In the genomic region with DNA sequence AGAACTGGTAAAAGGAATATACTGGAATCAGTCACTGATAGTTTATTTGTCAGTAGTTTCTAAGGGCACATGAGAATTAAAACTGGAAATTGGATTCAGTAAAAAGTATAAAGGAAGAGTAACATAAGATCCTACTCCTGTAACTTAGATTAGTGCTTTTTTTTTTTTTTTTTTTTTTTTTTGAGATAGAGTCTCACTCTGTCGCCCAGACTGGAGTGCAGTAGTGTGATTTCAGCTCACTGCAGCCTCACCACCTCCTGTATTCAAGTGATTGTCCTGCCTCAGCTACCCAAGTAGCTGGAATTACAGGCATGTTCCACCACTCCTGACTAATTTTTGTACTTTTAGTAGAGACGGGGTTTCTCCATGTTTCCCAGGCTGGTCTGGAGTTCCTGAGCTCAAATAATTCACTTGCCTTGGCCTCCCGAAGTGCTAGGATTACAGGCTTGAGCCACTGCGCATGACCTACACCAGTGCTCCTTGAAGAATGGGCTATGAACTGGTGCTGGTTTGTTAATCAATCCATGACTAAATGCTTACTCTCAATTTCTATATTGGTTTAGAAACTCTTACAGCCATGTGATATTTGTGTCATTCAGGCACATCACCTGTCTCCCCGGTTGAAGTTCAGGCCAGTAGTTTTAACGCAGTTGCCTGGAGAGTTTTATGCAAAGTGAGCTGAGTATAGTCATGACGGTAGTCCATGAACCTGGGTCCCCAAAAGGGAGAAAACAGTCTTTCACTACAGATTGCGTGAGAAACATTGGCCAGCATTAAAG, we compare ENCODE assay signal across 14 cellular contexts.
DNase-seq lines count a peak whose midpoint lies in the region; ATAC-seq, FAIRE-seq and TF ChIP-seq lines count a peak whose summit lies in the region.
"Had no signal": no experiment of that assay in that cellular context is flagged by ENCODE, and none has a peak within 500 bp of the region (broad histone marks: within the 10 kb centered on the region; RNA-seq: fewer than 3 reads in every experiment).

No MANE protein-coding gene starts in this region.

- 96% methylated on average over 8 of the region's 8 CpGs for WGBS in HepG2 (ENCODE audit: low lambda C conversion rate)

- peaks cover 17% of the 10 kb centered on the region for H3K79me2 ChIP-seq in HepG2 (ENCODE audit: insufficient read depth, low read length)

- BruUV-seq in HepG2 (replicated peaks; lab: Mats Ljungman, UMichigan): no TSS peak

- H3K4me3 ChIP-seq in GM08714 (ENCODE audit: low read length): peak overlapping the region; percentile 49; the same call in 1 of the 2 replicates
- H3K4me3 ChIP-seq in HepG2 (replicated peaks in 1 of 3; ENCODE audit: insufficient read depth in 1 of 3, low read depth in 2 of 3, low read length in 3 of 3): no peak overlapping the region
- H3K4me3 ChIP-seq: BLaER1, HAP-1, heart right ventricle, uterus had no signal

- no peaks in the 10 kb centered on the region for H3K9me3 ChIP-seq in HepG2 (ENCODE audit: low read length)
- H3K9me3 ChIP-seq: BLaER1, HAP-1, heart right ventricle, uterus had no signal

- POLR2A ChIA-PET in HepG2 (lab: Yijun Ruan, JAX): no interaction called here

- TF ChIP-seq POLR2A in GM19193 (IDR thresholded peaks at IDR 0.05; ENCODE audit: extremely low read depth, insufficient read depth, insufficient read length) (peak; percentile 40), HepG2 (IDR thresholded peaks at IDR 0.05; ENCODE audit: insufficient read depth in 1 of 2, low read depth in 2 of 2, low read length in 2 of 2) (no peak)

- H3K27me3 ChIP-seq in HepG2 (ENCODE audit: control insufficient read depth in 1 of 2, insufficient read depth in 2 of 2, low read length in 2 of 2): no peaks in the 10 kb centered on the region
- H3K27me3 ChIP-seq: BLaER1, heart right ventricle, uterus had no signal

- H4K20me1 ChIP-seq in HepG2 (ENCODE audit: insufficient read depth, low read length): no peaks in the 10 kb centered on the region; the same call in none of the 2 replicates
- H4K20me1 ChIP-seq: BLaER1 had no signal

- CTCF ChIA-PET in HepG2 (lab: Yijun Ruan, JAX; ENCODE audit: low intra/inter-chr PET ratio, low total read pairs): no interaction called here

- in situ Hi-C loops in HepG2 (cut with HindIII; ENCODE audit: extremely low pct_ligation_motif_present, low pct_unique_long_range_greater_than_20kb): no loop called here

- FAIRE-seq in HepG2 (lab: Jason Lieb, UNC): no peak

- DNase-seq in HepG2 (ENCODE audit: low spot score) (no peak), NCI-H2227 (lab: John Stamatoyannopoulos, UW; ENCODE audit: unreplicated experiment) (no peak), RPMI8226 (no peak)
- no peak for DNase-seq in effector CD8-positive, alpha-beta T cell (lab: John Stamatoyannopoulos, UW)
- DNase-seq: heart right ventricle; NCI-H1694; stimulated activated CD4-positive, alpha-beta T cell treated with anti-CD3 and anti-CD28 coated beads, Interleukin-1b, Interleukin-23, amount 100 ng/mL, for 48 hours; uterus had no signal

- no peak for TF ChIP-seq RAD21 in HepG2 (CRISPR knock-in tag; IDR thresholded peaks at IDR 0.05)

- no peaks in the 10 kb centered on the region; a peak in 2 of 5 replicates for H3K36me3 ChIP-seq in HepG2 (replicated peaks in 1 of 2; ENCODE audit: control insufficient read depth in 1 of 2, insufficient read depth in 2 of 2, low read length in 2 of 2)
- H3K36me3 ChIP-seq: BLaER1, HAP-1, uterus had no signal

- TF ChIP-seq EP300 in HepG2 (IDR thresholded peaks at IDR 0.05; ENCODE audit: low read depth in 2 of 2, low read length in 2 of 2) (no peak), HepG2 (CRISPR knock-in tag; IDR thresholded peaks at IDR 0.05; ENCODE audit: borderline replicate concordance) (no peak)

- H3K9ac ChIP-seq in HepG2 (ENCODE audit: insufficient read depth, low read depth, low read length): no peak overlapping the region
- H3K9ac ChIP-seq: BLaER1 had no signal

- H2AFZ ChIP-seq in HepG2 (ENCODE audit: low read length): no peak overlapping the region

- no peaks in the 10 kb centered on the region for H3K4me1 ChIP-seq in HepG2 (ENCODE audit: insufficient read depth, low read length)
- H3K4me1 ChIP-seq: BLaER1, uterus had no signal

- H3K27ac ChIP-seq in HepG2 (ENCODE audit: extremely low read length, insufficient read depth, low read length): no peak overlapping the region
- H3K27ac ChIP-seq: BLaER1, heart right ventricle, uterus had no signal

- intact Hi-C loops in HepG2 (cut with micrococcal nuclease; ENCODE audit: unreplicated experiment): no loop called here

- peak; percentile 98 for ATAC-seq in HG02759 (IDR thresholded peaks at IDR 0.05; ENCODE audit: unreplicated experiment)
- peak; percentile 96 for ATAC-seq in HG03565 (IDR thresholded peaks at IDR 0.05; ENCODE audit: unreplicated experiment)
- ATAC-seq in HepG2: no peak

- no peak for TF ChIP-seq CTCF in HepG2 (CRISPR knock-in tag; IDR thresholded peaks at IDR 0.05)

- no peak overlapping the region for H3K4me2 ChIP-seq in HepG2 (ENCODE audit: low read depth, low read length)
- H3K4me2 ChIP-seq: BLaER1 had no signal

TF ChIP-seq in HepG2, 621 proteins besides CTCF, POLR2A, EP300 and RAD21 (continues in another document):
- no peak for TF ChIP-seq ZNF460 (CRISPR knock-in tag; IDR thresholded peaks at IDR 0.05; ENCODE audit: borderline replicate concordance)
- TF ChIP-seq YEATS4 (CRISPR knock-in tag; IDR thresholded peaks at IDR 0.05; ENCODE audit: borderline replicate concordance): no peak
- no peak for TF ChIP-seq LRRFIP1 (CRISPR knock-in tag; conservative IDR thresholded peaks at IDR 0.05)
- no peak for TF ChIP-seq GTF3A (CRISPR knock-in tag; conservative IDR thresholded peaks at IDR 0.05)
- no peak for TF ChIP-seq ZNF597 (CRISPR knock-in tag; IDR thresholded peaks at IDR 0.05)
- TF ChIP-seq BCL3 (CRISPR knock-in tag; IDR thresholded peaks at IDR 0.05): no peak
- no peak for TF ChIP-seq ZNF816 (CRISPR knock-in tag; IDR thresholded peaks at IDR 0.05; ENCODE audit: borderline replicate concordance)
- TF ChIP-seq HOXA7 (CRISPR knock-in tag; IDR thresholded peaks at IDR 0.05): no peak
- no peak for TF ChIP-seq ZFP41 (CRISPR knock-in tag; IDR thresholded peaks at IDR 0.05; ENCODE audit: borderline replicate concordance)
